In the genomic region with DNA sequence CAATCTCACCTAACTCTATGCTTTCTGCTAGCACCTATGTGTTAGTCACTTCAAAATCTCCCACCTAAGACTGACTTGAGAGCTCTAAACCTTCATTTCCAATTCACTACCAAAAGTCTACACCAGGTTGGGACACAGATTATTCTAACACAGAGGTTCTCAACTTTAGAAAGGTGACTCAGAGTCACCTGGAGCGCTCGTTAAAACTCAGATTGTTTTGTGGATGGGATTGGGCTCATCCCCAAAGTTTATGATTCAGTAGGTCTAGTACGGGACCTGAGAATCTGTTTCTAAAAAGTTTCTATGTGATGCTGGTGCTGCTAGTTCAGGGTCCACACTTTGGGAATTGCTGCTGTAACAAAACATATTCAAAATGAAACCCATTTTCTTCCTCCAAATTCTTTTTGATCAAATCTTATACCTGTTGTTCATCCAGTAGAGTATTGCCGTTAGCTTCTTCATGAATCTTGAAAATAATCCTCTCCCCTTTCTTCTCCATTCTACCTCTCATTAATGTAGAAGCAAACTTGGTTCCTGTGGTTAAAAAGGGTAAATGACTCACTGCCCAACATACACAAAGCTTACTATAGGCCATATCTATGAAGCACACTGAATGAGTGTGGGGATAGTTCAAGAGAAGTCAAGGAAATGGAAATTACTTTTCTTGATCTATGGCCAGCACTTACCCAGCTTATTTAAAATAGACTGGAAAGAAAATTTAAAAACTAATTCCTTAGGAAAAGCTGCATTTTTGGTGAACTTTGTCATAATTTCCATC, we compare ENCODE assay signal across 19 cellular contexts.
A peak's percentile ranks its signal among the peaks of the same experiment; 100 is the strongest.
DNase-seq lines count a peak whose midpoint lies in the region; ATAC-seq, FAIRE-seq and TF ChIP-seq lines count a peak whose summit lies in the region.
"Had no signal": no experiment of that assay in that cellular context is flagged by ENCODE, and none has a peak within 500 bp of the region (broad histone marks: within the 10 kb centered on the region; RNA-seq: fewer than 3 reads in every experiment).

No MANE protein-coding gene starts in this region.

- H3K79me2 ChIP-seq in astrocyte (ENCODE audit: insufficient read depth, low read length), result no peaks in the 10 kb centered on the region

- no peaks in the 10 kb centered on the region for H3K36me3 Mint-ChIP-seq in astrocyte (ENCODE audit: low read depth, unreplicated experiment)
- H3K36me3 Mint-ChIP-seq: activated naive CD4-positive, alpha-beta T cell treated with anti-CD3 and anti-CD28 coated beads, Interleukin-2, amount 50 U/mL, for 72 hours; CD8-positive, alpha-beta T cell had no signal

- peak overlapping the region; percentile 72 for H3K27ac ChIP-seq in astrocyte (ENCODE audit: low read depth, low read length)
- no peak overlapping the region for H3K27ac ChIP-seq in foreskin keratinocyte

- H3K9me3 Mint-ChIP-seq in astrocyte (ENCODE audit: unreplicated experiment), result no peaks in the 10 kb centered on the region
- H3K9me3 Mint-ChIP-seq: activated naive CD4-positive, alpha-beta T cell treated with anti-CD3 and anti-CD28 coated beads, Interleukin-2, amount 50 U/mL, for 72 hours; CD8-positive, alpha-beta T cell had no signal

- DNase-seq in COLO829 (ENCODE audit: low spot score), result peak; percentile 13
- DNase-seq in HT1080 (ENCODE audit: low read depth), result peak; percentile 63
- peak; percentile 87 for DNase-seq in astrocyte (ENCODE audit: low read depth)
- DNase-seq in foreskin keratinocyte, result peak; percentile 32 to 37
- DNase-seq in GM19240 (ENCODE audit: insufficient read length, low spot score), result no peak
- no peak for DNase-seq in activated naive CD4-positive, alpha-beta T cell treated with anti-CD3 and anti-CD28 coated beads, Interleukin-2, amount 50 U/mL, for 16 hours
- no peak for DNase-seq in HuH-7 (ENCODE audit: low spot score)
- DNase-seq: activated CD4-positive, alpha-beta T cell treated with anti-CD3 and anti-CD28 coated beads, Interleukin-2, amount 50 U/mL, for 1 hour; activated T-cell treated with anti-CD3 and anti-CD28 coated beads for 4 hours; CD8-positive, alpha-beta T cell; EL; NCI-H1092; NCI-H69; stimulated activated CD4-positive, alpha-beta T cell treated with anti-CD3 and anti-CD28 coated beads, Interleukin-4, amount 100 ng/mL, for 24 hours; SW 1271 had no signal

- no peaks in the 10 kb centered on the region for H3K27me3 Mint-ChIP-seq in astrocyte (ENCODE audit: low read depth, unreplicated experiment)
- H3K27me3 Mint-ChIP-seq: IgD-negative memory B cell had no signal

- no peak overlapping the region for H3K4me3 ChIP-seq in astrocyte (ENCODE audit: insufficient read depth, low read depth, low read length)
- H3K4me3 ChIP-seq: gastroesophageal sphincter had no signal

- H3K27me3 ChIP-seq in astrocyte (ENCODE audit: insufficient read depth, low read length) (no peaks in the 10 kb centered on the region), foreskin keratinocyte (no peaks in the 10 kb centered on the region)
- H3K27me3 ChIP-seq: gastroesophageal sphincter had no signal

- no peak overlapping the region for H3K4me3 Mint-ChIP-seq in astrocyte (ENCODE audit: unreplicated experiment)
- H3K4me3 Mint-ChIP-seq: CD8-positive, alpha-beta T cell; IgD-negative memory B cell had no signal

- H2AFZ ChIP-seq in astrocyte (ENCODE audit: low read depth, low read length), result peak overlapping the region; percentile 9

- H3K9ac ChIP-seq in astrocyte (ENCODE audit: low read length), result peak overlapping the region; percentile 39

- TF ChIP-seq CTCF in astrocyte (IDR thresholded peaks at IDR 0.05; ENCODE audit: insufficient read depth, low read depth, low read length) (no peak), foreskin keratinocyte (conservative IDR thresholded peaks at IDR 0.05) (no peak)

- H4K20me1 ChIP-seq in astrocyte (ENCODE audit: insufficient read depth, low read length), result no peaks in the 10 kb centered on the region

- H3K4me1 Mint-ChIP-seq in astrocyte (ENCODE audit: low read depth, unreplicated experiment), result peaks cover 23% of the 10 kb centered on the region
- H3K4me1 Mint-ChIP-seq: IgD-negative memory B cell had no signal

- no peaks in the 10 kb centered on the region for H3K36me3 ChIP-seq in astrocyte (ENCODE audit: insufficient read depth, low read length)
- H3K36me3 ChIP-seq: gastroesophageal sphincter had no signal

- FAIRE-seq in astrocyte (lab: Jason Lieb, UNC), result no peak

- H3K9me3 ChIP-seq in astrocyte (ENCODE audit: insufficient read depth, low read depth, low read length), result no peaks in the 10 kb centered on the region
- H3K9me3 ChIP-seq: gastroesophageal sphincter had no signal

- H3K4me1 ChIP-seq in astrocyte (ENCODE audit: insufficient read depth, low read length), result peaks cover 13% of the 10 kb centered on the region
- no peaks in the 10 kb centered on the region for H3K4me1 ChIP-seq in foreskin keratinocyte

- H3K27ac Mint-ChIP-seq in astrocyte (ENCODE audit: unreplicated experiment), result no peak overlapping the region
- H3K27ac Mint-ChIP-seq: activated naive CD4-positive, alpha-beta T cell treated with anti-CD3 and anti-CD28 coated beads, Interleukin-2, amount 50 U/mL, for 72 hours; CD8-positive, alpha-beta T cell; IgD-negative memory B cell had no signal

- ATAC-seq in foreskin keratinocyte (peak; percentile 67), HG03135 (IDR thresholded peaks at IDR 0.05; ENCODE audit: unreplicated experiment) (no peak)
- ATAC-seq: CD8-positive, alpha-beta T cell; gastroesophageal sphincter had no signal

- peak overlapping the region; percentile 51 for H3K4me2 ChIP-seq in astrocyte (ENCODE audit: low read length)

Comparison
In these comparisons a context has a peak if more than half of its experiments do, and no peak if none do; other contexts are left out.
1. DNase-seq: peak in COLO829 (single experiment), HT1080 (single experiment), astrocyte (single experiment) and foreskin keratinocyte (2 of 2); none in GM19240 (single experiment), activated naive CD4-positive, alpha-beta T cell treated with anti-CD3 and anti-CD28 coated beads, Interleukin-2, amount 50 U/mL, for 16 hours (single experiment) and HuH-7 (single experiment).